ENCODE assay signal across 8 cellular contexts in genomic region chrX:103464071-103464773, GRCh38. TPM values are rescaled to one million over a fixed set of nuclear protein-coding genes. Genes with fewer than 3 reads are reported as not detected.
DNase-seq lines count a peak whose midpoint lies in the region; ATAC-seq and TF ChIP-seq lines count a peak whose summit lies in the region.

No MANE protein-coding gene starts in this region.

- H3K4me2 ChIP-seq in neuronal stem cell (ENCODE audit: insufficient read depth, low read length, poor library complexity, severe bottlenecking): no peak overlapping the region

- TF ChIP-seq EP300 in stomach (IDR thresholded peaks at IDR 0.05): no peak

- peak overlapping the region; percentile 16 to 29 (median 28) for H3K4me3 ChIP-seq in stomach
- no peak overlapping the region for H3K4me3 ChIP-seq in neuronal stem cell (ENCODE audit: low read length in 2 of 2)

- H3K27ac Mint-ChIP-seq in T-cell (peak overlapping the region; percentile 84 to 97), chondrocyte (ENCODE audit: unreplicated experiment) (peak overlapping the region; percentile 74)

- H3K14ac ChIP-seq in neuronal stem cell (ENCODE audit: low read length): no peak overlapping the region

- DNase-seq in ELF-1 (ENCODE audit: low read depth, low spot score) (peak; percentile 37), GM20000 (ENCODE audit: low spot score) (peak; percentile 22), T-cell (peak in 19 of 34 experiments; percentile 1 to 32 (median 9)), chondrocyte (ENCODE audit: low spot score) (no peak), left lobe of liver (ENCODE audit: low spot score) (no peak), stomach (no peak), neuronal stem cell (ENCODE audit: low spot score) (no peak)

- H3K27me3 ChIP-seq in stomach (no peaks in the 10 kb centered on the region), neuronal stem cell (ENCODE audit: control insufficient read depth in 3 of 3, insufficient read depth in 3 of 3, low read depth in 1 of 3, low read length in 3 of 3) (no peaks in the 10 kb centered on the region)

- WGBS in stomach, 5 donors: 22 to 57% (median 46%) methylated on average over 6 to 8 of the region's 8 CpGs
- WGBS in neuronal stem cell (ENCODE audit: extremely low coverage in 2 of 2, insufficient read length in 2 of 2, insufficient replicate concordance in 1 of 2), 2 donors: no CpG with 5 or more reads among the region's 8 CpGs

- no peak for TF ChIP-seq POLR2A in stomach (IDR thresholded peaks at IDR 0.05)

- H3K4me3 Mint-ChIP-seq in T-cell (peak overlapping the region; percentile 82 to 92 (median 91)), chondrocyte (ENCODE audit: unreplicated experiment) (peak overlapping the region; percentile 48)

- H3K36me3 Mint-ChIP-seq in T-cell (no peaks in the 10 kb centered on the region), chondrocyte (ENCODE audit: low read depth) (no peaks in the 10 kb centered on the region)

- H2AK5ac ChIP-seq in neuronal stem cell (ENCODE audit: low read depth, low read length): no peak overlapping the region

- no peaks in the 10 kb centered on the region for H3K4me1 ChIP-seq in stomach
- H3K4me1 ChIP-seq in neuronal stem cell (ENCODE audit: control insufficient read depth in 2 of 2, insufficient read depth in 1 of 2, low read depth in 1 of 2, low read length in 2 of 2): peaks cover 0 to 2% of the 10 kb centered on the region in 2 donors

- H3K4me1 Mint-ChIP-seq in T-cell (peaks cover 24 to 46% (median 43%) of the 10 kb centered on the region in 3 donors), chondrocyte (ENCODE audit: low read depth) (peaks cover 7% of the 10 kb centered on the region)

- no peak overlapping the region for H3K4ac ChIP-seq in neuronal stem cell (ENCODE audit: low read length)

- H3K36me3 ChIP-seq in stomach: no peaks in the 10 kb centered on the region
- H3K36me3 ChIP-seq in neuronal stem cell (replicated peaks in 1 of 2; ENCODE audit: control insufficient read depth in 2 of 2, insufficient read depth in 2 of 2, low read length in 2 of 2): peaks cover 0 to 12% of the 10 kb centered on the region in 2 donors

- H3K18ac ChIP-seq in neuronal stem cell (ENCODE audit: low read length): no peak overlapping the region

- H3K27ac ChIP-seq in stomach: no peak overlapping the region
- no peak overlapping the region for H3K27ac ChIP-seq in neuronal stem cell (replicated peaks; ENCODE audit: low read length)

- H3K9me3 Mint-ChIP-seq in T-cell (peaks cover 0 to 2% (median 0%) of the 10 kb centered on the region in 3 donors), chondrocyte (ENCODE audit: low read depth) (peaks cover 2% of the 10 kb centered on the region)

- H2BK15ac ChIP-seq in neuronal stem cell (ENCODE audit: low read length): no peak overlapping the region

- H2BK120ac ChIP-seq in neuronal stem cell (ENCODE audit: low read depth, low read length): no peak overlapping the region

- no peak overlapping the region for H2AFZ ChIP-seq in neuronal stem cell (ENCODE audit: low read length)

- H3K27me3 Mint-ChIP-seq in T-cell: peaks cover 0 to 23% of the 10 kb centered on the region in 2 donors
- no peaks in the 10 kb centered on the region for H3K27me3 Mint-ChIP-seq in chondrocyte (ENCODE audit: low read depth)

- TF ChIP-seq CTCF in GM20000 (IDR thresholded peaks at IDR 0.05; ENCODE audit: extremely low read depth, missing control alignments) (no peak), chondrocyte (IDR thresholded peaks at IDR 0.05) (no peak), stomach (IDR thresholded peaks at IDR 0.05) (peak in 3 of 7 experiments; percentile 14 to 25 (median 17))

- intact Hi-C loops in stomach (cut with DNase I; ENCODE audit: low total_unique reads): loop anchor here (10.0 kb wide), 1 partner anchor 129 kb away; the partner anchor contains the start of gene TCEAL7

- no peak overlapping the region for H3K23ac ChIP-seq in neuronal stem cell (ENCODE audit: low read depth, low read length, poor library complexity)

- no peak overlapping the region for H2BK12ac ChIP-seq in neuronal stem cell (ENCODE audit: low read length)

- peak; percentile 68 for ATAC-seq in HG03460 (IDR thresholded peaks at IDR 0.05; ENCODE audit: unreplicated experiment)
- peak; percentile 75 to 78 (median 78) for ATAC-seq in T-cell (replicated peaks in 1 of 4)
- peak; percentile 70 for ATAC-seq in left lobe of liver

- H4K8ac ChIP-seq in neuronal stem cell (ENCODE audit: low read depth, low read length): no peak overlapping the region

- no peak overlapping the region for H2BK5ac ChIP-seq in neuronal stem cell (ENCODE audit: low read length)

- peaks cover 0 to 4% (median 2%) of the 10 kb centered on the region in 4 donors for H3K9me3 ChIP-seq in stomach
- peaks cover 0 to 7% of the 10 kb centered on the region in 2 donors for H3K9me3 ChIP-seq in neuronal stem cell (replicated peaks in 1 of 2; ENCODE audit: control insufficient read depth in 2 of 2, insufficient read depth in 1 of 2, low read depth in 1 of 2, low read length in 2 of 2)

- no peak overlapping the region for H4K91ac ChIP-seq in neuronal stem cell (ENCODE audit: low read depth, low read length, poor library complexity)

- no peak overlapping the region for H3K9ac ChIP-seq in neuronal stem cell (ENCODE audit: low read depth, low read length, poor library complexity)

- CTCF ChIA-PET in T-cell (lab: Charles Lee): interaction anchor here (0.5 to 1.8 kb wide), 22 partner anchors 87 to 1448 kb away, joined by 3 to 10 read pairs (median 4); partner anchors contain the start of genes BEX3 (in 1 of the 2) and TCEAL9 (in 1 of the 2)

- H3K79me1 ChIP-seq in neuronal stem cell (ENCODE audit: low read depth, low read length): no peaks in the 10 kb centered on the region

- POLR2A ChIA-PET in T-cell (lab: Charles Lee): interaction anchor here (0.6 to 0.7 kb wide), 3 partner anchors 19 to 28 kb away, joined by 3 to 5 read pairs (median 5); no protein-coding TSS in a partner anchor

RNA-seq across cellular contexts. Expression of gene RAB40A, which starts 55.1 kb away (rescaled TPM):
- total RNA-seq in T-cell: under 1 TPM in 3 of 5 donors, not detected in 2; 0.07 to 0.18 (median 0.16) TPM
- 0.41 to 0.56 TPM (median 0.45 TPM) in 3 replicates for total RNA-seq in chondrocyte
- 0.25 TPM for total RNA-seq in left lobe of liver
- total RNA-seq in stomach: under 1 TPM in 2 of 5 donors, not detected in 3; 0.58 to 0.73 TPM
- under 1 TPM; 0.19 to 0.98 (median 0.61) TPM for polyA plus RNA-seq in stomach
- 0.40 TPM for polyA plus RNA-seq in neuronal stem cell (2013, experiment 1 of 2)
- 0.37 TPM for polyA plus RNA-seq in neuronal stem cell (2013, experiment 2 of 2)

Comparison
In these comparisons a context has a peak if more than half of its experiments do, and no peak if none do; other contexts are left out.
1. DNase-seq: peak in ELF-1 (single experiment), GM20000 (single experiment) and T-cell (19 of 34); none in chondrocyte (single experiment), left lobe of liver (single experiment), stomach (single experiment) and neuronal stem cell (single experiment).
2. H3K4me3 ChIP-seq: peak in stomach (4 of 4); none in neuronal stem cell (0 of 2).
3. Peak in every context shown above with its lines, with median percentiles within 50 percentile points of each other: ATAC-seq.